8 cellular contexts compared by ENCODE assay signal in genomic region chr1:17119744-17120482, GRCh38. TPM values are rescaled to one million over a fixed set of nuclear protein-coding genes. Genes with fewer than 3 reads are reported as not detected.
A peak's percentile ranks its signal among the peaks of the same experiment; 100 is the strongest.
DNase-seq lines count a peak whose midpoint lies in the region; ATAC-seq, FAIRE-seq and TF ChIP-seq lines count a peak whose summit lies in the region.

No MANE protein-coding gene starts in this region.

- H3K9me3 ChIP-seq in esophagus squamous epithelium, result no peaks in the 10 kb centered on the region

- H3K27ac ChIP-seq in esophagus squamous epithelium, result no peak overlapping the region

- 42 to 51% methylated on average over 17 of the region's 20 CpGs for WGBS in esophagus squamous epithelium, 2 donors

- H3K36me3 ChIP-seq in esophagus squamous epithelium, result no peaks in the 10 kb centered on the region

- DNase-seq in GM12892 (ENCODE audit: insufficient read length), result peak; percentile 48
- peak; percentile 93 for DNase-seq in NB4 (ENCODE audit: low read depth)
- DNase-seq in esophagus squamous epithelium (lab: John Stamatoyannopoulos, UW), result no peak
- no peak for DNase-seq in sciatic nerve (ENCODE audit: low spot score)
- no peak for DNase-seq in NCI-H748 treated with DMSO at 0.1 percent for 48 hours (lab: John Stamatoyannopoulos, UW)
- no peak for DNase-seq in middle frontal gyrus (ENCODE audit: extremely low spot score, low spot score)
- no peak for DNase-seq in erythroblast (lab: John Stamatoyannopoulos, UW)
- DNase-seq in COLO668 (lab: John Stamatoyannopoulos, UW; ENCODE audit: unreplicated experiment), result no peak

- H3K4me3 ChIP-seq in NB4 (ENCODE audit: low read depth, low read length) (no peak overlapping the region), esophagus squamous epithelium (peak overlapping the region in 3 of 4 donors; percentile 16 to 57 (median 38))

- H3K4me1 ChIP-seq in esophagus squamous epithelium, result peaks cover 13 to 25% (median 14%) of the 10 kb centered on the region in 3 donors

- no peak for TF ChIP-seq POLR2A in GM12892 (IDR thresholded peaks at IDR 0.05; ENCODE audit: low read depth, low read length)
- no peak for TF ChIP-seq POLR2A in NB4 (IDR thresholded peaks at IDR 0.05; ENCODE audit: extremely low read depth, insufficient read length)
- no peak for TF ChIP-seq POLR2A in esophagus squamous epithelium (IDR thresholded peaks at IDR 0.05)
- no peak for TF ChIP-seq POLR2A in erythroblast (IDR thresholded peaks at IDR 0.05; ENCODE audit: low read length)

- intact Hi-C loops in esophagus squamous epithelium (cut with DNase I) (loop anchor here (5.0 kb wide), 1 partner anchor 117 kb away; no protein-coding TSS in a partner anchor), sciatic nerve (cut with DNase I) (loop anchor here (5.0 kb wide), 1 partner anchor 117 kb away; no protein-coding TSS in a partner anchor)

- TF ChIP-seq CTCF in NB4 (IDR thresholded peaks at IDR 0.05; ENCODE audit: low read depth, low read length) (peak; percentile 18), esophagus squamous epithelium (IDR thresholded peaks at IDR 0.05) (no peak)

- ATAC-seq in sciatic nerve, result peak; percentile 44

- FAIRE-seq in GM12892 (lab: Jason Lieb, UNC), result peak; percentile 62

- peaks cover 0 to 60% (median 9%) of the 10 kb centered on the region in 4 donors for H3K27me3 ChIP-seq in esophagus squamous epithelium

RNA-seq across cellular contexts. Expression of gene PADI2, which starts 0.7 kb away (rescaled TPM):
- polyA plus RNA-seq in GM12892 (2012; ENCODE audit: missing spikeins), result 2.3 TPM
- 1 to 10 TPM in 2 of 4 donors, under 1 TPM in 2; 0.57 to 2.1 (median 1.1) TPM for total RNA-seq in esophagus squamous epithelium
- total RNA-seq in sciatic nerve, result 21.2 TPM

Comparison
In these comparisons a context has a peak if more than half of its experiments do, and no peak if none do; other contexts are left out.
1. DNase-seq: peak in GM12892 (single experiment) and NB4 (single experiment); none in esophagus squamous epithelium (single experiment), sciatic nerve (single experiment), NCI-H748 treated with DMSO at 0.1 percent for 48 hours (single experiment), middle frontal gyrus (single experiment), erythroblast (0 of 2) and COLO668 (single experiment).